In the genomic region with DNA sequence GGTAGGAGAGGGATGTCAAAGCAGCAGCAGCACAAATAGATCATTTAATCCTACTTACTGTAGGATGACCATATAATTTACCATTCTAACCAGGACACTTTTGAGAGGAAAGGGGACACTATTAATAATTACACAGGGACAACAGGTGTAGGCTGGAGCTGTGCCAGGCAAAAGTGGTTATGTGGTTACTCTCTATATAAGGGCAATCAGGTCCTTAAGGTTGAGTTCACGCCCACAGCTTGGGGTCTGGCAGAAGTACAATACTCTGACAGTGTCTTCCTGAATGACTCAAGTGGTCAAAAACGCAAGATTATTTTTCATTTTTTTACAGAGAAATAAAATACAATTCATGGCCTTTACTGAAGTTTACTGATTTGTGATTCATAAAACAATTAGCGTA, we compare ENCODE assay signal across 10 cellular contexts. TPM values are rescaled to one million over a fixed set of nuclear protein-coding genes. Genes with fewer than 3 reads are reported as not detected.
DNase-seq lines count a peak whose midpoint lies in the region; ATAC-seq and TF ChIP-seq lines count a peak whose summit lies in the region.
"Had no signal": no experiment of that assay in that cellular context is flagged by ENCODE, and none has a peak within 500 bp of the region (broad histone marks: within the 10 kb centered on the region; RNA-seq: fewer than 3 reads in every experiment).

No MANE protein-coding gene starts in this region.

- H3K4me1 Mint-ChIP-seq in type B pancreatic cell (ENCODE audit: unreplicated experiment), result peaks cover 14% of the 10 kb centered on the region

- peaks cover 29% of the 10 kb centered on the region for H3K4me1 ChIP-seq in lower lobe of right lung

- H3K27ac Mint-ChIP-seq in type B pancreatic cell, result no peak overlapping the region
- H3K27ac Mint-ChIP-seq: T-helper 17 cell had no signal

- ATAC-seq in lower lobe of right lung, result no peak
- ATAC-seq: T-helper 17 cell had no signal

- H3K4me3 Mint-ChIP-seq in type B pancreatic cell, result no peak overlapping the region
- H3K4me3 Mint-ChIP-seq: T-helper 17 cell had no signal

- intact Hi-C loops in lower lobe of right lung (cut with DNase I), result no loop called here

- no peak overlapping the region for H3K27ac ChIP-seq in lower lobe of right lung
- H3K27ac ChIP-seq: C4-2B had no signal

- DNase-seq in activated CD4-positive, alpha-beta T cell treated with anti-CD3 and anti-CD28 coated beads for 4 hours, result peak; percentile 26 to 42
- DNase-seq in activated CD4-positive, alpha-beta T cell treated with anti-CD3 and anti-CD28 coated beads for 1 hour, result no peak
- peak; percentile 19 for DNase-seq in NAMALWA (ENCODE audit: low spot score)
- DNase-seq in activated CD8-positive, alpha-beta memory T cell treated with anti-CD3 and anti-CD28 coated beads, Interleukin-2, amount 50 U/mL, for 4 hours, result peak; percentile 50
- peak; percentile 71 for DNase-seq in lower lobe of right lung
- no peak for DNase-seq in type B pancreatic cell (ENCODE audit: extremely low spot score, unreplicated experiment)
- DNase-seq in NCI-H1092 treated with DMSO at 0.1 percent for 48 hours (lab: John Stamatoyannopoulos, UW), result no peak
- no peak for DNase-seq in 8988T

- H3K9me3 ChIP-seq in lower lobe of right lung, result no peaks in the 10 kb centered on the region

- no peaks in the 10 kb centered on the region for H3K9me3 Mint-ChIP-seq in type B pancreatic cell

- no peak for TF ChIP-seq CTCF in lower lobe of right lung (IDR thresholded peaks at IDR 0.05)
- no peak for TF ChIP-seq CTCF in type B pancreatic cell (conservative IDR thresholded peaks at IDR 0.05)

- H3K36me3 Mint-ChIP-seq in type B pancreatic cell, result no peaks in the 10 kb centered on the region

- H3K27me3 ChIP-seq in lower lobe of right lung (ENCODE audit: low read depth), result no peaks in the 10 kb centered on the region

- no peaks in the 10 kb centered on the region for H3K27me3 Mint-ChIP-seq in type B pancreatic cell
- H3K27me3 Mint-ChIP-seq: T-helper 17 cell had no signal

- H3K4me3 ChIP-seq in lower lobe of right lung, result no peak overlapping the region

- no peaks in the 10 kb centered on the region for H3K36me3 ChIP-seq in lower lobe of right lung

RNA-seq across cellular contexts. Expression of a gene that starts 2.8 kb away (rescaled TPM):
- total RNA-seq in lower lobe of right lung (44.2 TPM), type B pancreatic cell (ENCODE audit: low replicate concordance) (37.1 and 42.0 TPM in 2 replicates)

RNA-seq across cellular contexts. Expression of a gene that starts 3.2 kb away (rescaled TPM):
- 10.5 TPM for total RNA-seq in lower lobe of right lung
- 5.3 and 7.7 TPM in 2 replicates for total RNA-seq in type B pancreatic cell (ENCODE audit: low replicate concordance)

Comparison
In these comparisons a context has a peak if more than half of its experiments do, and no peak if none do; other contexts are left out.
1. DNase-seq: peak in activated CD4-positive, alpha-beta T cell treated with anti-CD3 and anti-CD28 coated beads for 4 hours (2 of 2), NAMALWA (single experiment), activated CD8-positive, alpha-beta memory T cell treated with anti-CD3 and anti-CD28 coated beads, Interleukin-2, amount 50 U/mL, for 4 hours (single experiment) and lower lobe of right lung (single experiment); none in activated CD4-positive, alpha-beta T cell treated with anti-CD3 and anti-CD28 coated beads for 1 hour (single experiment), type B pancreatic cell (single experiment), NCI-H1092 treated with DMSO at 0.1 percent for 48 hours (single experiment) and 8988T (single experiment).